Comparison of ENCODE assay signal across 8 cellular contexts in genomic region chr6:87944541-87944954, GRCh38.
A peak's percentile ranks its signal among the peaks of the same experiment; 100 is the strongest.
DNase-seq lines count a peak whose midpoint lies in the region; ATAC-seq and TF ChIP-seq lines count a peak whose summit lies in the region.

No MANE protein-coding gene starts in this region.

- H3K9me3 ChIP-seq in GM23248 (ENCODE audit: low read depth) (no peaks in the 10 kb centered on the region), gastroesophageal sphincter (no peaks in the 10 kb centered on the region)

- DNase-seq in GM23248 = peak; percentile 87
- DNase-seq in RPMI8226 = peak; percentile 26
- peak; percentile 73 for DNase-seq in sciatic nerve (ENCODE audit: low spot score)
- DNase-seq in Kasumi-1 (lab: John Stamatoyannopoulos, UW) = no peak
- no peak for DNase-seq in NCI-H524 (lab: John Stamatoyannopoulos, UW)

- H3K27me3 ChIP-seq in GM23248 (replicated peaks; ENCODE audit: insufficient read depth) = peaks cover 17% of the 10 kb centered on the region; the same call in 1 of the 2 replicates
- H3K27me3 ChIP-seq in gastroesophageal sphincter = no peaks in the 10 kb centered on the region

- H3K36me3 ChIP-seq in GM23248 (ENCODE audit: low read depth) (no peaks in the 10 kb centered on the region), gastroesophageal sphincter (no peaks in the 10 kb centered on the region)

- 5 to 8% methylated on average over 5 of the region's 5 CpGs for WGBS in GM23248 (ENCODE audit: low coverage in 1 of 2, low lambda C conversion rate in 2 of 2, missing lambda C conversion rate in 2 of 2), 2 experiments
- whole genome bisulfite sequencing in gastroesophageal sphincter (ENCODE audit: low coverage in 1 of 2), 2 donors = 15 to 31% methylated on average over 4 to 5 of the region's 5 CpGs

- no peaks in the 10 kb centered on the region for H3K9me2 ChIP-seq in GM23248 (ENCODE audit: insufficient read depth)

- H3F3A ChIP-seq in GM23248 (ENCODE audit: insufficient read depth) = 0 out of 2 replicates have a peak, but pooled peaks cover 4% of the 10 kb centered on the region

- H3K27ac ChIP-seq in GM23248 (no peak overlapping the region), gastroesophageal sphincter (no peak overlapping the region)

- in situ Hi-C loops in GM23248 (cut with MboI) = loop anchor here (25.0 kb wide), 1 partner anchor 918 kb away; no protein-coding TSS in a partner anchor

- 0 out of 2 replicates have a peak overlapping the region, but pooled peaks have one; percentile 42 for H2AFZ ChIP-seq in GM23248

- ATAC-seq in gastroesophageal sphincter (peak; percentile 53), sciatic nerve (peak; percentile 94), GM21515 (IDR thresholded peaks at IDR 0.05; ENCODE audit: unreplicated experiment) (no peak), GM18861 (IDR thresholded peaks at IDR 0.05; ENCODE audit: unreplicated experiment) (no peak)

- no peak overlapping the region for H3K4me3 ChIP-seq in GM23248
- no peak overlapping the region for H3K4me3 ChIP-seq in gastroesophageal sphincter

- no peaks in the 10 kb centered on the region for H3K79me2 ChIP-seq in GM23248 (ENCODE audit: insufficient read depth)

- intact Hi-C loops in sciatic nerve (cut with DNase I) = no loop called here

- H3K4me1 ChIP-seq in GM23248 (ENCODE audit: insufficient read depth) (peaks cover 21% of the 10 kb centered on the region), gastroesophageal sphincter (peaks cover 0 to 14% (median 0%) of the 10 kb centered on the region in 3 donors)

- no peak overlapping the region for H3K9ac ChIP-seq in GM23248

- TF ChIP-seq CTCF in gastroesophageal sphincter (IDR thresholded peaks at IDR 0.05) = peak in 1 of 4 experiments; percentile 18

- H3K4me2 ChIP-seq in GM23248 (ENCODE audit: unreplicated experiment) = peak overlapping the region; percentile 18

- no peak for TF ChIP-seq EP300 in gastroesophageal sphincter (IDR thresholded peaks at IDR 0.05)

- no peak for TF ChIP-seq POLR2A in gastroesophageal sphincter (IDR thresholded peaks at IDR 0.05)

- no peaks in the 10 kb centered on the region for H4K20me1 ChIP-seq in GM23248 (ENCODE audit: insufficient read depth)

Comparison
In these comparisons a context has a peak if more than half of its experiments do, and no peak if none do; other contexts are left out.
1. DNase-seq: peak in GM23248 (single experiment), RPMI8226 (single experiment) and sciatic nerve (single experiment); none in Kasumi-1 (0 of 2) and NCI-H524 (0 of 2).
2. ATAC-seq: peak in gastroesophageal sphincter (single experiment) and sciatic nerve (single experiment); none in GM21515 (single experiment) and GM18861 (single experiment).